ENCODE assay signal across 23 cellular contexts in the genomic region with DNA sequence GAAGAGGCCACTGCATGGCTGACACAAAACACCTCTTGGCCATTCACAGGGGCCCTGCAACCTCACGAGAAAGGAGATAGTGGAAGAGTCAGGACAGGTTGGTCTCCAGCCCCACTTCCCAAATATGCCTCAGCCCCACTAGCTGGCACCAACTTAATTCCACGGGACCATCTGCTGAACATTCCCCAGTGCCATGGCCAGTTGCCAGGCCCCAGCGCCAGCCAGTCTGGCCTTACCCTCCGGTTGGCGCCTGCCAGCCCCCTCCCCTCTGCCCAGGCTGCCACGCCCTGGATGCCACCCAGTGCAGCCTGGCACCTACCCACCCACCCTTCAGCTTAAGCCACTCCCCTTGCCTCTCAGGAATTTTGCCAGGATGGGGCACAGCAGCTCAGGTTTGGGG. TPM values are rescaled to one million over a fixed set of nuclear protein-coding genes. Genes with fewer than 3 reads are reported as not detected.
DNase-seq lines count a peak whose midpoint lies in the region; ATAC-seq, FAIRE-seq and TF ChIP-seq lines count a peak whose summit lies in the region.
"Had no signal": no experiment of that assay in that cellular context is flagged by ENCODE, and none has a peak within 500 bp of the region (broad histone marks: within the 10 kb centered on the region; RNA-seq: fewer than 3 reads in every experiment).

No MANE protein-coding gene starts in this region.

- no peaks in the 10 kb centered on the region for H3K27me3 ChIP-seq in WERI-Rb-1 (ENCODE audit: insufficient read depth, low read depth, severe bottlenecking)
- H3K27me3 ChIP-seq in CD8-positive, alpha-beta T cell (ENCODE audit: insufficient read depth, low read length) = no peaks in the 10 kb centered on the region
- H3K27me3 ChIP-seq: BE2C, MG63 had no signal

- ATAC-seq in Right ventricle myocardium inferior = peak; percentile 77
- ATAC-seq in CD8-positive, alpha-beta T cell = no peak
- ATAC-seq: left colon had no signal

- no peaks in the 10 kb centered on the region for H3K4me1 Mint-ChIP-seq in CD8-positive, alpha-beta T cell (ENCODE audit: low read depth)
- H3K4me1 Mint-ChIP-seq: activated naive CD4-positive, alpha-beta T cell treated with anti-CD3 and anti-CD28 coated beads, Interleukin-2, amount 50 U/mL, for 24 hours had no signal

- TF ChIP-seq POLR2A in GM12892 (IDR thresholded peaks at IDR 0.05; ENCODE audit: low read depth, low read length) = no peak

- intact Hi-C loops in Right ventricle myocardium inferior (cut with DNase I) = no loop called here
- intact Hi-C loops in CD8-positive, alpha-beta T cell (cut with DNase I, micrococcal nuclease) = no loop called here

- no peak for FAIRE-seq in GM12892 (lab: Jason Lieb, UNC)
- FAIRE-seq: A204.1, D721Med, GM19239 had no signal

- H3K4me1 ChIP-seq in CD8-positive, alpha-beta T cell (ENCODE audit: insufficient read depth, low read length) = no peaks in the 10 kb centered on the region
- H3K4me1 ChIP-seq: BE2C had no signal

- no peak overlapping the region for H3K4me3 ChIP-seq in WERI-Rb-1 (ENCODE audit: low read depth, low read length)
- no peak overlapping the region for H3K4me3 ChIP-seq in CD8-positive, alpha-beta T cell (ENCODE audit: low read depth, low read length)
- H3K4me3 ChIP-seq: esophagus squamous epithelium, GM23248, MG63 had no signal

- peaks cover 46% of the 10 kb centered on the region for H3K36me3 ChIP-seq in WERI-Rb-1
- no peaks in the 10 kb centered on the region for H3K36me3 ChIP-seq in CD8-positive, alpha-beta T cell (ENCODE audit: insufficient read depth, low read length)
- H3K36me3 ChIP-seq: esophagus squamous epithelium, MG63 had no signal

- peaks cover 12% of the 10 kb centered on the region for H3K27me3 Mint-ChIP-seq in CD8-positive, alpha-beta T cell (ENCODE audit: low read depth)

- no peak overlapping the region for H3K27ac Mint-ChIP-seq in CD8-positive, alpha-beta T cell
- H3K27ac Mint-ChIP-seq: activated naive CD4-positive, alpha-beta T cell treated with anti-CD3 and anti-CD28 coated beads, Interleukin-2, amount 50 U/mL, for 24 hours had no signal

- peak; percentile 77 for DNase-seq in NCI-H2171 treated with DMSO at 0.1 percent for 48 hours (lab: John Stamatoyannopoulos, UW)
- DNase-seq in Right ventricle myocardium inferior (ENCODE audit: missing footprints) = peak; percentile 82
- peak; percentile 7 for DNase-seq in occipital lobe (lab: John Stamatoyannopoulos, UW)
- DNase-seq in WERI-Rb-1 = no peak
- DNase-seq in AG08395 (ENCODE audit: low spot score) = no peak
- DNase-seq in CD8-positive, alpha-beta T cell = no peak
- DNase-seq in GM12892 (ENCODE audit: insufficient read length) = no peak
- DNase-seq: activated CD4-positive, alpha-beta T cell treated with anti-CD3 and anti-CD28 coated beads for 1 hour; activated T-cell treated with anti-CD3 and anti-CD28 coated beads, Interleukin-2, amount 50 U/mL, for 48 hours; BE2C; esophagus squamous epithelium; GM23248; left colon; MG63; NCI-H345; T1000 had no signal

- no peak overlapping the region for H3K4me3 Mint-ChIP-seq in CD8-positive, alpha-beta T cell
- H3K4me3 Mint-ChIP-seq: activated naive CD4-positive, alpha-beta T cell treated with anti-CD3 and anti-CD28 coated beads, Interleukin-2, amount 50 U/mL, for 24 hours had no signal

- peak overlapping the region; percentile 66 for H3K27ac ChIP-seq in 22Rv1
- no peak overlapping the region for H3K27ac ChIP-seq in WERI-Rb-1
- H3K27ac ChIP-seq in CD8-positive, alpha-beta T cell (ENCODE audit: low read depth, low read length) = no peak overlapping the region
- H3K27ac ChIP-seq: GM23248, RWPE1 had no signal

- POLR2A ChIA-PET in CD8-positive, alpha-beta T cell (lab: Charles Lee) = no interaction called here

- no peaks in the 10 kb centered on the region for H3K36me3 Mint-ChIP-seq in CD8-positive, alpha-beta T cell

- CTCF ChIA-PET in CD8-positive, alpha-beta T cell (lab: Charles Lee) = no interaction called here

- H3K9me3 Mint-ChIP-seq in CD8-positive, alpha-beta T cell = no peaks in the 10 kb centered on the region

- H3K9me3 ChIP-seq in WERI-Rb-1 (ENCODE audit: severe bottlenecking) = no peaks in the 10 kb centered on the region
- no peaks in the 10 kb centered on the region for H3K9me3 ChIP-seq in CD8-positive, alpha-beta T cell (ENCODE audit: low read length)
- H3K9me3 ChIP-seq: BE2C, esophagus squamous epithelium, MG63 had no signal

- TF ChIP-seq CTCF in 22Rv1 (IDR thresholded peaks at IDR 0.05) (no peak), WERI-Rb-1 (IDR thresholded peaks at IDR 0.05; ENCODE audit: low read depth, low read length) (no peak)
- TF ChIP-seq CTCF in CD8-positive, alpha-beta T cell (IDR thresholded peaks at IDR 0.05) = no peak

RNA-seq across cellular contexts. Expression of gene HSPB8, which starts 21.2 kb away (rescaled TPM):
- total RNA-seq in Right ventricle myocardium inferior (572 TPM), occipital lobe (4.2 TPM)
- not detected for total RNA-seq in CD8-positive, alpha-beta T cell
- not detected for polyA plus RNA-seq in GM12892 (2012; ENCODE audit: missing spikeins)
- total RNA-seq: activated CD8-positive, alpha-beta memory T cell treated with anti-CD3 and anti-CD28 coated beads for 36 hours had no signal

Comparison
In these comparisons a context has a peak if more than half of its experiments do, and no peak if none do; other contexts are left out.
1. DNase-seq: peak in NCI-H2171 treated with DMSO at 0.1 percent for 48 hours (single experiment), Right ventricle myocardium inferior (single experiment) and occipital lobe (single experiment); none in WERI-Rb-1 (single experiment), AG08395 (single experiment), CD8-positive, alpha-beta T cell (0 of 7) and GM12892 (single experiment).
2. RNA of gene HSPB8, which starts 21.2 kb away (total RNA-seq): 572 TPM in Right ventricle myocardium inferior (single experiment); 4.2 TPM in occipital lobe (single experiment) and not detected in CD8-positive, alpha-beta T cell; every median in the first group is over 100 times any median in the second.